8 cellular contexts compared by ENCODE assay signal in the genomic region with DNA sequence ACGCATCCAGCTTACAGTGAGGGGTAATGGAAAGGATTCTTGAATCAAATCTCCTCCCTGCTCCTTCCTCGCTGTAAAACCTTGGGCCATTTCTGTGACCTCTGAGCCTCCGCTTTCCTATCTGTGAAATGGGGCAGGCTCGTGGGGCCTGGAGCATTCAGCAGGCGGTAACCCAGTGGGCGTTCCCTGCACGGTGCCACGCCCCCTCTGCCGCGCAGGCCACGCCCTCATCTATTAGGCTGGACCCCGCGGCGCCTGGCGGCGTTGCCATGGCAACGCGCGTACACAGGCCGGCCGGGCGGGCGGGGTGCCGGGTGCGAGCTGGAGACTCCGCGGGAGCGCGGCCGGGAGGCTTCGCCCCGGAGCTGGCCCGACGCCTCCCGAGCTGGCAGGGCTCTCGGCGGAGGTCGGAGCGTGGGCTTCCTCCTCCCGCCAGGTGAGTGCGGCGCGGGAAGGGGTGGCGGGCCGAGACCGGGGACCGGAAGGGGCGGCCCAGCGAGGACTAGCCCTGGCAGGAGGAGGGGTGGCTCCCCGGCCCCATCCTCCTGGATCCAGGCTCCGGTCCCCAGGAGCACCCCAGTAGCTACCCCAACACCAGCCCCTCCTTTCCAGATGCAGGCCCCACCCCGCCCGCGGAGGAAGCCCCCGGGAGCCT. TPM values are rescaled to one million over a fixed set of nuclear protein-coding genes. Genes with fewer than 3 reads are reported as not detected.
DNase-seq lines count a peak whose midpoint lies in the region; ATAC-seq and TF ChIP-seq lines count a peak whose summit lies in the region.

Gene FHAD1 (plus strand): TSS at position 264 of the 655 bp plus-strand sequence. CDS start 4,562 bp downstream, outside the sequence.

- peaks cover 4% of the 10 kb centered on the region for H3K36me3 Mint-ChIP-seq in central memory CD8-positive, alpha-beta T cell (ENCODE audit: insufficient read depth)

- H3K4me3 ChIP-seq in NB4 (ENCODE audit: low read depth, low read length) (no peak within 1 kb of the TSS), WERI-Rb-1 (ENCODE audit: low read depth, low read length) (peak within 1 kb of the TSS; percentile 46), kidney epithelial cell (ENCODE audit: low read depth, low read length) (peak within 1 kb of the TSS; percentile 68)

- ATAC-seq in central memory CD8-positive, alpha-beta T cell (replicated peaks; ENCODE audit: extremely low read depth, poor library complexity, severe bottlenecking): peak; percentile 13
- no peak for ATAC-seq in HG02571 (IDR thresholded peaks at IDR 0.05; ENCODE audit: unreplicated experiment)

- H3K4me3 Mint-ChIP-seq in central memory CD8-positive, alpha-beta T cell: peak within 1 kb of the TSS; percentile 80

- H3K27me3 Mint-ChIP-seq in central memory CD8-positive, alpha-beta T cell: peaks cover 17% of the 10 kb centered on the region

- H3K27me3 ChIP-seq in WERI-Rb-1 (ENCODE audit: insufficient read depth, low read depth, severe bottlenecking): peaks cover 4% of the 10 kb centered on the region
- no peaks in the 10 kb centered on the region for H3K27me3 ChIP-seq in kidney epithelial cell (ENCODE audit: control insufficient read depth, insufficient read depth, low read length)

- DNase-seq in GM10248 (ENCODE audit: extremely low spot score) (peak; percentile 75), NB4 (ENCODE audit: low read depth) (peak; percentile 12), WERI-Rb-1 (peak; percentile 67), kidney epithelial cell (ENCODE audit: low read depth) (peak; percentile 41), KBM-7 (no peak)
- peak; percentile 37 to 45 for DNase-seq in central memory CD8-positive, alpha-beta T cell (ENCODE audit: low spot score in 2 of 2)
- DNase-seq in stimulated activated CD4-positive, alpha-beta T cell treated with anti-CD3 and anti-CD28 coated beads, Interleukin-1b, Interleukin-23, amount 100 ng/mL, for 4 hours (ENCODE audit: low read depth in 2 of 2): peak; percentile 23 to 34

- H3K4me1 Mint-ChIP-seq in central memory CD8-positive, alpha-beta T cell: peaks cover 45% of the 10 kb centered on the region

- in situ Hi-C loops in KBM-7 (cut with MboI; ENCODE audit: low pct_unique_long_range_greater_than_20kb, low sequenced_read_pairs): no loop called here

- no peaks in the 10 kb centered on the region for H3K9me3 Mint-ChIP-seq in central memory CD8-positive, alpha-beta T cell

- TF ChIP-seq CTCF in GM10248 (IDR thresholded peaks at IDR 0.05; ENCODE audit: control extremely low read depth, extremely low read depth, low read depth, missing control alignments): no peak
- no peak for TF ChIP-seq CTCF in NB4 (IDR thresholded peaks at IDR 0.05; ENCODE audit: low read depth, low read length)
- no peak for TF ChIP-seq CTCF in WERI-Rb-1 (IDR thresholded peaks at IDR 0.05; ENCODE audit: low read depth, low read length)
- no peak for TF ChIP-seq CTCF in kidney epithelial cell (IDR thresholded peaks at IDR 0.05; ENCODE audit: insufficient read depth, low read length, poor library complexity, severe bottlenecking)

- no peak for TF ChIP-seq POLR2A in NB4 (IDR thresholded peaks at IDR 0.05; ENCODE audit: extremely low read depth, insufficient read length)

- H3K36me3 ChIP-seq in WERI-Rb-1 (no peaks in the 10 kb centered on the region), kidney epithelial cell (ENCODE audit: control insufficient read depth, insufficient read depth, low read length) (no peaks in the 10 kb centered on the region)

- H3K27ac ChIP-seq in WERI-Rb-1: no peak within 1 kb of the TSS

- CTCF ChIA-PET in GM10248 (lab: Yijun Ruan, JAX): interaction anchor here (1.5 kb wide), 1 partner anchor 8 kb away, joined by 3 read pairs; no protein-coding TSS in a partner anchor

- POLR2A ChIA-PET in GM10248 (lab: Yijun Ruan, JAX): no interaction called here

- H3K9me3 ChIP-seq in WERI-Rb-1 (ENCODE audit: severe bottlenecking): no peaks in the 10 kb centered on the region

- peak within 1 kb of the TSS; percentile 58 for H3K27ac Mint-ChIP-seq in central memory CD8-positive, alpha-beta T cell (ENCODE audit: low read depth)

RNA-seq across cellular contexts. Expression of gene FHAD1, which starts in this region (rescaled TPM):
- 0.21 and 0.27 TPM in 2 replicates for total RNA-seq in kidney epithelial cell

Comparison
In these comparisons a context has a peak if more than half of its experiments do, and no peak if none do; other contexts are left out.
1. Peak in DNase-seq and H3K4me3 ChIP-seq in kidney epithelial cell; RNA of the gene not detected or under 1 TPM.